ENCODE assay signal across 11 cellular contexts in genomic region chr11:9739108-9739507, GRCh38.
DNase-seq lines count a peak whose midpoint lies in the region; ATAC-seq and TF ChIP-seq lines count a peak whose summit lies in the region.
"Had no signal": no experiment of that assay in that cellular context is flagged by ENCODE, and none has a peak within 500 bp of the region (broad histone marks: within the 10 kb centered on the region; RNA-seq: fewer than 3 reads in every experiment).

No MANE protein-coding gene starts in this region.

- H3K4me1 ChIP-seq in BLaER1: peaks cover 22% of the 10 kb centered on the region
- peaks cover 0 to 11% (median 0%) of the 10 kb centered on the region in 3 donors for H3K4me1 ChIP-seq in esophagus squamous epithelium
- no peaks in the 10 kb centered on the region for H3K4me1 ChIP-seq in effector memory CD4-positive, alpha-beta T cell (ENCODE audit: control insufficient read depth, insufficient read depth, low read length, poor library complexity, severe bottlenecking)

- H3K4me3 ChIP-seq in BLaER1: no peak overlapping the region
- H3K4me3 ChIP-seq in esophagus squamous epithelium: no peak overlapping the region
- H3K4me3 ChIP-seq in effector memory CD4-positive, alpha-beta T cell (ENCODE audit: insufficient read depth, low read depth, low read length, poor library complexity, severe bottlenecking): no peak overlapping the region
- H3K4me3 ChIP-seq: heart right ventricle had no signal

- H3K27ac ChIP-seq in BLaER1: peak overlapping the region; percentile 4; the same call in 1 of the 2 replicates
- H3K27ac ChIP-seq in caudate nucleus (ENCODE audit: low read depth, low read length): peak overlapping the region; percentile 72
- H3K27ac ChIP-seq in esophagus squamous epithelium: peak overlapping the region in 1 of 4 donors; percentile 37
- no peak overlapping the region for H3K27ac ChIP-seq in effector memory CD4-positive, alpha-beta T cell (ENCODE audit: insufficient read depth, low read length, poor library complexity, severe bottlenecking)

- H3K27me3 ChIP-seq in BLaER1 (no peaks in the 10 kb centered on the region), esophagus squamous epithelium (no peaks in the 10 kb centered on the region)
- no peaks in the 10 kb centered on the region for H3K27me3 ChIP-seq in effector memory CD4-positive, alpha-beta T cell (replicated peaks; ENCODE audit: control insufficient read depth, insufficient read depth, low read length, poor library complexity, severe bottlenecking)
- H3K27me3 ChIP-seq: heart right ventricle had no signal

- H3K4me2 ChIP-seq in BLaER1: peak overlapping the region; percentile 45

- H3K9me3 ChIP-seq in BLaER1 (peaks cover 43% of the 10 kb centered on the region), esophagus squamous epithelium (peaks cover 0 to 6% (median 0%) of the 10 kb centered on the region in 3 donors)
- peaks cover 6% of the 10 kb centered on the region for H3K9me3 ChIP-seq in effector memory CD4-positive, alpha-beta T cell (ENCODE audit: control insufficient read depth, low read length)

- H3K36me3 ChIP-seq in BLaER1 (peaks cover 68% of the 10 kb centered on the region), esophagus squamous epithelium (peaks cover 0 to 90% (median 4%) of the 10 kb centered on the region in 3 donors)
- H3K36me3 ChIP-seq in effector memory CD4-positive, alpha-beta T cell (ENCODE audit: control insufficient read depth, insufficient read depth, low read length): no peaks in the 10 kb centered on the region

- H3K9ac ChIP-seq in BLaER1: no peak overlapping the region

- TF ChIP-seq CTCF in esophagus squamous epithelium (IDR thresholded peaks at IDR 0.05): no peak

- TF ChIP-seq POLR2A in esophagus squamous epithelium (IDR thresholded peaks at IDR 0.05): no peak

- intact Hi-C loops in esophagus squamous epithelium (cut with DNase I): no loop called here

- DNase-seq in caudate nucleus (lab: John Stamatoyannopoulos, UW) (no peak), iPS-NIHi11 (ENCODE audit: low spot score) (no peak), esophagus squamous epithelium (lab: John Stamatoyannopoulos, UW) (no peak)
- no peak for DNase-seq in effector memory CD4-positive, alpha-beta T cell
- DNase-seq: heart right ventricle, NCI-H1694 treated with DMSO at 0.1 percent for 48 hours, posterior cingulate gyrus had no signal

- ATAC-seq in GM19025 (IDR thresholded peaks at IDR 0.05; ENCODE audit: low read depth, unreplicated experiment) (peak; percentile 63), HG03280 (IDR thresholded peaks at IDR 0.05; ENCODE audit: unreplicated experiment) (peak; percentile 43), GM18873 (IDR thresholded peaks at IDR 0.05; ENCODE audit: low FRiP score, unreplicated experiment) (no peak)

- H4K20me1 ChIP-seq in BLaER1: no peaks in the 10 kb centered on the region

- WGBS in esophagus squamous epithelium, 2 donors: 80 to 88% methylated on average over 1 of the region's 1 CpG
